Comparison of ENCODE assay signal across 12 cellular contexts in genomic region chr3:69433938-69434263, GRCh38. TPM values are rescaled to one million over a fixed set of nuclear protein-coding genes. Genes with fewer than 3 reads are reported as not detected.
DNase-seq lines count a peak whose midpoint lies in the region; ATAC-seq, FAIRE-seq and TF ChIP-seq lines count a peak whose summit lies in the region.
"Had no signal": no experiment of that assay in that cellular context is flagged by ENCODE, and none has a peak within 500 bp of the region (broad histone marks: within the 10 kb centered on the region; RNA-seq: fewer than 3 reads in every experiment).

No MANE protein-coding gene starts in this region.

- no peaks in the 10 kb centered on the region for H3K27me3 ChIP-seq in gastrocnemius medialis
- H3K27me3 ChIP-seq: sigmoid colon had no signal

- CTCF ChIA-PET in A549 (lab: Yijun Ruan, JAX) = no interaction called here

- no peak for FAIRE-seq in A549 (lab: Jason Lieb, UNC)
- FAIRE-seq in GM12892 (lab: Jason Lieb, UNC) = peak; percentile 74
- FAIRE-seq: frontal cortex had no signal

- POLR2A ChIA-PET in A549 (lab: Yijun Ruan, JAX) = no interaction called here

- no peak for TF ChIP-seq EP300 in A549 (IDR thresholded peaks at IDR 0.05)

- ATAC-seq in A549 = peak; percentile 38 to 56; a peak in 2 of 6 replicates
- ATAC-seq in esophagus mucosa = peak; percentile 75
- no peak for ATAC-seq in GM21723 (IDR thresholded peaks at IDR 0.05; ENCODE audit: unreplicated experiment)
- no peak for ATAC-seq in HG02981 (IDR thresholded peaks at IDR 0.05; ENCODE audit: unreplicated experiment)
- ATAC-seq in gastrocnemius medialis = no peak
- ATAC-seq: GM23338 had no signal

- H3K4me1 ChIP-seq in A549 (peaks cover 10% of the 10 kb centered on the region), gastrocnemius medialis (no peaks in the 10 kb centered on the region)

- TF ChIP-seq POLR2A in A549 (IDR thresholded peaks at IDR 0.05; ENCODE audit: low read length) = no peak
- TF ChIP-seq POLR2A in GM12892 (IDR thresholded peaks at IDR 0.05; ENCODE audit: low read depth, low read length) = no peak
- TF ChIP-seq POLR2A in gastrocnemius medialis (IDR thresholded peaks at IDR 0.05) = no peak

- H3K36me3 ChIP-seq in gastrocnemius medialis = no peaks in the 10 kb centered on the region
- H3K36me3 ChIP-seq: sigmoid colon had no signal

- intact Hi-C loops in gastrocnemius medialis (cut with DNase I; ENCODE audit: low total_unique reads) = no loop called here

- no peak for TF ChIP-seq CTCF in A549 (IDR thresholded peaks at IDR 0.05)
- no peak for TF ChIP-seq CTCF in gastrocnemius medialis (IDR thresholded peaks at IDR 0.05 in 4 of 5, conservative IDR thresholded peaks at IDR 0.05 in 1 of 5)

- H3K9me3 ChIP-seq in A549 (no peaks in the 10 kb centered on the region), gastrocnemius medialis (no peaks in the 10 kb centered on the region)
- H3K9me3 ChIP-seq: sigmoid colon had no signal

- TF ChIP-seq RAD21 in A549 (conservative IDR thresholded peaks at IDR 0.05 in 1 of 2, IDR thresholded peaks at IDR 0.05 in 1 of 2) = no peak

- DNase-seq in A549 (ENCODE audit: low read depth in 1 of 2, low spot score in 1 of 2) (peak in 1 of 2 experiments; percentile 30), GM12892 (ENCODE audit: insufficient read length) (no peak), RKO (ENCODE audit: low spot score) (peak; percentile 16), gastrocnemius medialis (no peak)
- no peak for DNase-seq in stimulated activated CD4-positive, alpha-beta T cell treated with anti-CD3 and anti-CD28 coated beads, Interleukin-2, amount 100 ng/mL, for 24 hours
- DNase-seq: NCI-H1417 treated with DMSO at 0.1 percent for 48 hours, sigmoid colon had no signal

- H3K4me2 ChIP-seq in A549 = peak overlapping the region; percentile 48
- H3K4me2 ChIP-seq: GM23338 had no signal

- in situ Hi-C loops in gastrocnemius medialis (cut with MboI; ENCODE audit: low sequenced_read_pairs in 4 of 4) = loop anchor here in 2 of 4 donors (5.0 to 10.0 kb wide), 2 partner anchors 238 to 269 kb away; no protein-coding TSS in a partner anchor

- WGBS in A549 (ENCODE audit: missing lambda C conversion rate) = 16% methylated on average over 4 of the region's 4 CpGs

- H3K27ac ChIP-seq in A549 (peak overlapping the region; percentile 22 to 43; a peak in 2 of 6 replicates), gastrocnemius medialis (no peak overlapping the region)
- H3K27ac ChIP-seq: sigmoid colon had no signal

- H3K4me3 ChIP-seq in A549 (no peak overlapping the region), gastrocnemius medialis (no peak overlapping the region)
- H3K4me3 ChIP-seq: GM23338, sigmoid colon had no signal

TF ChIP-seq in A549, 52 proteins besides CTCF, POLR2A, EP300 and RAD21:
- no peak for TF ChIP-seq HES2 (IDR thresholded peaks at IDR 0.05)
- no peak for TF ChIP-seq NR3C1 (IDR thresholded peaks at IDR 0.05)

RNA-seq across cellular contexts. Expression of gene FRMD4B, which starts 48.0 kb away (rescaled TPM):
- polyA plus RNA-seq in A549 (2011; rRNA removed) (5.4 and 5.9 TPM in 2 replicates), A549 (2017; fragmentation: RNase III; extraction: RNeasy Plus Mini Kit Qiagen cat#74134 plus additional on column Dnase treatment) (0.47 to 0.92 TPM (median 0.57 TPM) in 3 replicates)
- 0.65 and 0.83 TPM in 2 replicates for polyA plus RNA-seq in A549 (2012; cell fraction: cytosol; rRNA removed)
- 1.00 and 1.4 TPM in 2 replicates for polyA plus RNA-seq in A549 (2012; cell fraction: nucleus; rRNA removed)
- polyA minus RNA-seq in A549 (2011; rRNA and poly(A)+ RNA removed) = 8.2 and 10.6 TPM in 2 replicates
- polyA plus RNA-seq in GM12892 (2012; ENCODE audit: missing spikeins) = 0.47 TPM
- total RNA-seq in esophagus mucosa (35.1 TPM), gastrocnemius medialis (1 to 10 TPM in 3 of 4 donors, under 1 TPM in 1; 0.29 to 3.6 (median 1.7) TPM)

Comparison
In these comparisons a context has a peak if more than half of its experiments do, and no peak if none do; other contexts are left out.
1. ATAC-seq: peak in A549 (2 of 2) and esophagus mucosa (single experiment); none in GM21723 (single experiment), HG02981 (single experiment) and gastrocnemius medialis (0 of 2).
2. H3K27ac ChIP-seq: peak in A549 (2 of 2); none in gastrocnemius medialis (0 of 4).